In the genomic region with DNA sequence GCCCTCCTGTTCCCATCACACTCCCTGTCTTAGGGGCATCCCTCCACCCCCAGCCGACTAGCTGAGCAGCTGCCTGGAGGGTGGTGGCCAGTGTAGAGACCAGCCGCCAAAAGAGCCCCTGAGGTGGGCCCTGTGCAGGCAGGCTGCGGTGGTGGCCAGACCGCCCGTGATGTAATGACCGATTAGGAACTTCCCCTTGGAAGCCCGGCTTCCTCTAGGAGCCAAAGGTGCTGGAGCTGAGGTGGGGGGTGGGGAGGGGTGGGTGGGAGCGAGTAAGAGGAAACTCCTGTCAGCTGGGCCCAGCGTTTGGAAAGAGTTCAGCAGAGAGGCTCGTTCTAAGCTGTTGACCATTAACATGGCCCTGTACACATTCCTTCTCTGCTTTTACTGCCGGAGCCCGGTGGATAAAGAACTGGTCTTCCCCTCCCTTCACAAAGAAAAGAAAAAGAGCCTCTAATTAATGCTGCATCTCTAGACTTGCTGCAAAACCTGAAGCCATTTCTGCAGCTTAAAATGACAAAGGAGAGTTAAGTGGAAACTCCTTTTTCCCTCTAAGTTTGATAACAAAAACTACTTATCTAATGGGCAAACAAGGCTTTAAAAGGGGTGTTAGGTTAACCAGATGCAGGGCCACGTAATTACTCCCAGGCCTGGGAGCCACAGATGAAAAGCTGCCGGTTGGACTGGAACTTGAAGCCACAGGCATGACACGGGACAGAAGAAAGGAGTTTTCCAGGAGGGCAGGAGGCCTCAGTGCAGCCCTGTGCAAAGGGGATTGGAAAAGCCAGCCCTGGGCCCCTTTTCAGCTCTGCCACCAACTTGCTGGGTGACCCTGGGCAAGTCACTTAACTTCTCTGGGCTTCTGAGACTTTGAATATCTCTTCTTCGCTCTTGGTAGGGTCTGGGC, we compare ENCODE assay signal across 11 cellular contexts.
DNase-seq lines count a peak whose midpoint lies in the region; ATAC-seq and TF ChIP-seq lines count a peak whose summit lies in the region.
"Had no signal": no experiment of that assay in that cellular context is flagged by ENCODE, and none has a peak within 500 bp of the region (broad histone marks: within the 10 kb centered on the region; RNA-seq: fewer than 3 reads in every experiment).

No MANE protein-coding gene starts in this region.

- H3K4me3 Mint-ChIP-seq in activated T-helper 2 cell treated with anti-CD3 and anti-CD28 coated beads, Interferon-gamma antibody, Interleukin-2, Interleukin-4, amounts not matched to agents 10 μg/mL and 5 μg/mL and 100 μg/mL, durations not matched to agents 14 hours and 24 hours and 36 hours (ENCODE audit: low read depth), result no peak overlapping the region

- H3K9me3 ChIP-seq in HAP-1, result no peaks in the 10 kb centered on the region
- H3K9me3 ChIP-seq in body of pancreas, result no peaks in the 10 kb centered on the region
- H3K9me3 ChIP-seq in sigmoid colon, result no peaks in the 10 kb centered on the region

- peak; percentile 85 to 95 for DNase-seq in HAP-1 (ENCODE audit: low spot score in 2 of 2)
- DNase-seq in body of pancreas, result peak; percentile 65 to 83 (median 82)
- peak; percentile 90 for DNase-seq in islet precursor cell
- DNase-seq in sigmoid colon, result peak; percentile 75
- no peak for DNase-seq in activated T-helper 2 cell treated with anti-CD3 and anti-CD28 coated beads, Interferon-gamma antibody, Interleukin-2, Interleukin-4, amounts not matched to agents 10 μg/mL and 5 μg/mL and 100 μg/mL, durations not matched to agents 14 hours and 24 hours and 36 hours (ENCODE audit: low spot score)
- no peak for DNase-seq in amygdala (lab: John Stamatoyannopoulos, UW)
- DNase-seq in NCI-H446 treated with DMSO at 0.1 percent for 48 hours (lab: John Stamatoyannopoulos, UW), result no peak
- DNase-seq: DMS 273 treated with DMSO at 0.1 percent for 48 hours, NCI-H2107 had no signal

- peak; percentile 69 for ATAC-seq in body of pancreas
- ATAC-seq in GM18517 (IDR thresholded peaks at IDR 0.05; ENCODE audit: unreplicated experiment), result no peak
- ATAC-seq: activated naive CD4-positive, alpha-beta T cell treated with anti-CD3 and anti-CD28 coated beads, Interleukin-2, amount 50 U/mL, for 72 hours had no signal

- H3K4me1 ChIP-seq in HAP-1 (peaks cover 42% of the 10 kb centered on the region), body of pancreas (peaks cover 59% of the 10 kb centered on the region), sigmoid colon (peaks cover 0 to 38% (median 34%) of the 10 kb centered on the region in 4 donors)

- peak overlapping the region; percentile 79 to 91 (median 86) for H3K27ac ChIP-seq in body of pancreas
- H3K27ac ChIP-seq in sigmoid colon, result peak overlapping the region; percentile 68 to 79 (median 72)

- H3K36me3 ChIP-seq in HAP-1 (replicated peaks) (no peaks in the 10 kb centered on the region), body of pancreas (replicated peaks in 1 of 2; ENCODE audit: insufficient read depth in 1 of 2, low read depth in 2 of 2) (no peaks in the 10 kb centered on the region), sigmoid colon (no peaks in the 10 kb centered on the region)

- H3K27me3 Mint-ChIP-seq in activated T-helper 2 cell treated with anti-CD3 and anti-CD28 coated beads, Interferon-gamma antibody, Interleukin-2, Interleukin-4, amounts not matched to agents 10 μg/mL and 5 μg/mL and 100 μg/mL, durations not matched to agents 14 hours and 24 hours and 36 hours (ENCODE audit: low read depth), result no peaks in the 10 kb centered on the region

- no peaks in the 10 kb centered on the region for H3K27me3 ChIP-seq in HAP-1 (ENCODE audit: low read depth)
- no peaks in the 10 kb centered on the region for H3K27me3 ChIP-seq in body of pancreas
- no peaks in the 10 kb centered on the region for H3K27me3 ChIP-seq in sigmoid colon

- intact Hi-C loops in body of pancreas (cut with DNase I), result loop anchor here (5.0 kb wide), 1 partner anchor 79 kb away; no protein-coding TSS in a partner anchor
- intact Hi-C loops in sigmoid colon (cut with DNase I), result no loop called here
- intact Hi-C loops in activated T-helper 2 cell treated with anti-CD3 and anti-CD28 coated beads, Interferon-gamma antibody, Interleukin-2, Interleukin-4, amounts not matched to agents 10 μg/mL and 5 μg/mL and 100 μg/mL, durations not matched to agents 14 hours and 24 hours and 36 hours (cut with micrococcal nuclease), result no loop called here

- 6 to 13% methylated on average over 10 to 16 of the region's 16 CpGs for WGBS in body of pancreas, 2 donors
- WGBS in sigmoid colon, 2 donors, result 14 to 44% methylated on average over 16 of the region's 16 CpGs

- no peaks in the 10 kb centered on the region for H3K36me3 Mint-ChIP-seq in activated T-helper 2 cell treated with anti-CD3 and anti-CD28 coated beads, Interferon-gamma antibody, Interleukin-2, Interleukin-4, amounts not matched to agents 10 μg/mL and 5 μg/mL and 100 μg/mL, durations not matched to agents 14 hours and 24 hours and 36 hours (ENCODE audit: low read depth)
- H3K36me3 Mint-ChIP-seq: activated naive CD4-positive, alpha-beta T cell treated with anti-CD3 and anti-CD28 coated beads, Interleukin-2, amount 50 U/mL, for 72 hours had no signal

- H3K4me3 ChIP-seq in HAP-1, result no peak overlapping the region
- H3K4me3 ChIP-seq in body of pancreas, result no peak overlapping the region
- H3K4me3 ChIP-seq in sigmoid colon, result no peak overlapping the region

- no peaks in the 10 kb centered on the region for H3K4me1 Mint-ChIP-seq in activated T-helper 2 cell treated with anti-CD3 and anti-CD28 coated beads, Interferon-gamma antibody, Interleukin-2, Interleukin-4, amounts not matched to agents 10 μg/mL and 5 μg/mL and 100 μg/mL, durations not matched to agents 14 hours and 24 hours and 36 hours (ENCODE audit: low read depth)

- no peak overlapping the region for H3K27ac Mint-ChIP-seq in activated T-helper 2 cell treated with anti-CD3 and anti-CD28 coated beads, Interferon-gamma antibody, Interleukin-2, Interleukin-4, amounts not matched to agents 10 μg/mL and 5 μg/mL and 100 μg/mL, durations not matched to agents 14 hours and 24 hours and 36 hours
- H3K27ac Mint-ChIP-seq: activated naive CD4-positive, alpha-beta T cell treated with anti-CD3 and anti-CD28 coated beads, Interleukin-2, amount 50 U/mL, for 72 hours had no signal

- in situ Hi-C loops in HAP-1 (cut with MboI; ENCODE audit: low sequenced_read_pairs), result no loop called here

- no peak for TF ChIP-seq EP300 in sigmoid colon (IDR thresholded peaks at IDR 0.05)

- TF ChIP-seq CTCF in body of pancreas (IDR thresholded peaks at IDR 0.05) (peak in 1 of 7 experiments; percentile 1), sigmoid colon (IDR thresholded peaks at IDR 0.05) (no peak)

- TF ChIP-seq POLR2A in body of pancreas (IDR thresholded peaks at IDR 0.05) (peak in 1 of 3 donors; percentile 18), sigmoid colon (IDR thresholded peaks at IDR 0.05) (no peak)

- no peaks in the 10 kb centered on the region for H3K9me3 Mint-ChIP-seq in activated T-helper 2 cell treated with anti-CD3 and anti-CD28 coated beads, Interferon-gamma antibody, Interleukin-2, Interleukin-4, amounts not matched to agents 10 μg/mL and 5 μg/mL and 100 μg/mL, durations not matched to agents 14 hours and 24 hours and 36 hours
- H3K9me3 Mint-ChIP-seq: activated naive CD4-positive, alpha-beta T cell treated with anti-CD3 and anti-CD28 coated beads, Interleukin-2, amount 50 U/mL, for 72 hours had no signal

Comparison
In these comparisons a context has a peak if more than half of its experiments do, and no peak if none do; other contexts are left out.
1. DNase-seq: peak in HAP-1 (2 of 2), body of pancreas (4 of 4), islet precursor cell (single experiment) and sigmoid colon (single experiment); none in activated T-helper 2 cell treated with anti-CD3 and anti-CD28 coated beads, Interferon-gamma antibody, Interleukin-2, Interleukin-4, amounts not matched to agents 10 μg/mL and 5 μg/mL and 100 μg/mL, durations not matched to agents 14 hours and 24 hours and 36 hours (single experiment), amygdala (0 of 56) and NCI-H446 treated with DMSO at 0.1 percent for 48 hours (single experiment).